12 cellular contexts compared by ENCODE assay signal in the genomic region with DNA sequence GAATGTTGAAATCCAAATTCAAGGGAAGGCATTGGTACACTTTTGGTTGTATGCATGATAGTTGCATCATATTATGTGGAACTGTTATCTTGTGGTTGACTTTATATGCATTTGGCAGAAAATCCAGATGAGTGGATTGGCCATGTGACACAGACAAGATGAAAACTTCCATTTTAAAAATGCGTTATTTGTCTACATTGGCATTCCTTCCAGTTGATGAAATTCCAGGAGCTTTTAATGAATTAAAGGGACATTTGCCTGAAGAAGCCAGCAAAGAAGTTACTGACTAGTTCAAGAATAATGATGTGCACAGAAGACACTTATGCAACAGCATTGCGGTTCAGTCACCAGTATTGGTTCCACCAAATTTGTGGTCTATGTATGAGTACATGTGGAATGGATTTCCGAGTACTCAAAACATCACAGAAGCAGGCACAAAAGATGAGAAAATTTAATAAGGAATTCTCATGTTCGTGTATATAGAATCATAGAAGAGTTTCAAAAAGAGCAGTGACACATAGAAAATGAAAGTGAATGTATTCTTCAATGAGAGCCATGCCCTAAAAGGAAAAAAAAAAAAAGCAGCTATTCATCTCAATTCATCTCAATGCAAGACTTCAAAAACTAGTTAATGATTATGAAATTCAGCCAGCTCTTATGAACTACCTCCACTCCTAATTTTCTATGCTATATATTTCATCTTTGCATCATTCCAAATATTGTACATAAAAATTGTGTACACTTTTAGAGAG.
DNase-seq lines count a peak whose midpoint lies in the region; ATAC-seq, FAIRE-seq and TF ChIP-seq lines count a peak whose summit lies in the region.
"Had no signal": no experiment of that assay in that cellular context is flagged by ENCODE, and none has a peak within 500 bp of the region (broad histone marks: within the 10 kb centered on the region; RNA-seq: fewer than 3 reads in every experiment).

No MANE protein-coding gene starts in this region.

- peak; percentile 51 for ATAC-seq in GM18861 (IDR thresholded peaks at IDR 0.05; ENCODE audit: unreplicated experiment)
- ATAC-seq in GM18873 (IDR thresholded peaks at IDR 0.05; ENCODE audit: low FRiP score, unreplicated experiment) = no peak

- DNase-seq in LHCN-M2 (ENCODE audit: low read depth) (peak; percentile 57), amniotic stem cell (lab: John Stamatoyannopoulos, UW) (peak; percentile 2), osteoblast (ENCODE audit: insufficient read length, low spot score, missing footprints) (peak; percentile 66), DMS 273 (lab: John Stamatoyannopoulos, UW; ENCODE audit: unreplicated experiment) (no peak), GM19239 (ENCODE audit: insufficient read length, low spot score) (no peak)
- DNase-seq: DMS53, immature natural killer cell, NCI-H2029, PC-9, testis had no signal

- H3K36me3 ChIP-seq in osteoblast (ENCODE audit: insufficient read depth, low read length) = no peaks in the 10 kb centered on the region

- H3K27ac ChIP-seq in osteoblast (ENCODE audit: low read depth, low read length) = peak overlapping the region; percentile 43
- H3K27ac ChIP-seq: PC-9, testis had no signal

- peak overlapping the region; percentile 70 for H3K4me2 ChIP-seq in osteoblast (ENCODE audit: insufficient read depth, low read length)
- H3K4me2 ChIP-seq: PC-9 had no signal

- no peaks in the 10 kb centered on the region for H3K27me3 ChIP-seq in osteoblast (ENCODE audit: insufficient read depth, low read length)
- H3K27me3 ChIP-seq: testis had no signal

- peak overlapping the region; percentile 47 for H2AFZ ChIP-seq in osteoblast (ENCODE audit: low read length)
- H2AFZ ChIP-seq: PC-9 had no signal

- H3K79me2 ChIP-seq in osteoblast (ENCODE audit: insufficient read depth, low read length) = no peaks in the 10 kb centered on the region

- peaks cover 32% of the 10 kb centered on the region for H3K4me1 ChIP-seq in osteoblast (ENCODE audit: insufficient read depth, low read length)

- H3K9me3 ChIP-seq in osteoblast (ENCODE audit: low read depth, low read length) = no peaks in the 10 kb centered on the region
- H3K9me3 ChIP-seq: testis had no signal

- no peak for FAIRE-seq in GM19239 (lab: Jason Lieb, UNC)

- no peaks in the 10 kb centered on the region for H4K20me1 ChIP-seq in osteoblast (ENCODE audit: insufficient read depth, low read length)

- H3K4me3 ChIP-seq in osteoblast (ENCODE audit: insufficient read depth, low read length) = peak overlapping the region; percentile 54
- H3K4me3 ChIP-seq: PC-9 had no signal

- TF ChIP-seq CTCF in osteoblast (IDR thresholded peaks at IDR 0.05; ENCODE audit: extremely low read depth, low read depth, low read length) = no peak

Comparison
In these comparisons a context has a peak if more than half of its experiments do, and no peak if none do; other contexts are left out.
1. DNase-seq: peak in LHCN-M2 (single experiment), amniotic stem cell (single experiment) and osteoblast (single experiment); none in DMS 273 (single experiment) and GM19239 (single experiment).